ENCODE assay signal across 11 cellular contexts in genomic region chr10:130028465-130028819, GRCh38.
"Had no signal": no experiment of that assay in that cellular context is flagged by ENCODE, and none has a peak within 500 bp of the region (broad histone marks: within the 10 kb centered on the region; RNA-seq: fewer than 3 reads in every experiment).

No MANE protein-coding gene starts in this region.

- H3K9me3 ChIP-seq: breast epithelium, pancreas had no signal

- H3K27me3 ChIP-seq: ascending aorta, breast epithelium, pancreas had no signal

- H3K27ac ChIP-seq: ascending aorta, breast epithelium, pancreas had no signal

- DNase-seq: activated naive CD4-positive, alpha-beta T cell treated with anti-CD3 and anti-CD28 coated beads for 36 hours; activated naive CD8-positive, alpha-beta T cell treated with anti-CD3 and anti-CD28 coated beads, Interleukin-2, amount 50 U/mL, for 24 hours; dermis blood vessel endothelial cell; effector memory CD8-positive, alpha-beta T cell; mesenchymal stem cell; stimulated activated CD4-positive, alpha-beta T cell treated with anti-CD3 and anti-CD28 coated beads, Interleukin-2, amount 100 ng/mL, for 48 hours; stimulated activated naive CD4-positive, alpha-beta T cell had no signal

- H3K36me3 ChIP-seq: ascending aorta, breast epithelium, pancreas had no signal

- H3K4me1 ChIP-seq: ascending aorta, breast epithelium, pancreas had no signal

- H3K4me3 ChIP-seq: ascending aorta, breast epithelium, pancreas had no signal

- FAIRE-seq: frontal cortex, pancreas had no signal
